19 cellular contexts compared by ENCODE assay signal in genomic region chr2:109719871-109720270, GRCh38.
"Had no signal": no experiment of that assay in that cellular context is flagged by ENCODE, and none has a peak within 500 bp of the region (broad histone marks: within the 10 kb centered on the region; RNA-seq: fewer than 3 reads in every experiment).

No MANE protein-coding gene starts in this region.

- H3K36me3 ChIP-seq: gastroesophageal sphincter, right lobe of liver, thyroid gland had no signal

- H3K4me3 ChIP-seq: coronary artery, gastroesophageal sphincter, right lobe of liver, thyroid gland had no signal

- ATAC-seq: activated CD8-positive, alpha-beta T cell treated with anti-CD3 and anti-CD28 coated beads for 36 hours; activated naive CD8-positive, alpha-beta T cell treated with anti-CD3 and anti-CD28 coated beads, Interleukin-2, amount 50 U/mL, for 24 hours; activated T-cell treated with anti-CD3 and anti-CD28 coated beads, Interleukin-2, amount 50 U/mL, for 4 hours; gastroesophageal sphincter; natural killer cell treated with Interleukin-12 subunit alpha and Interleukin-12 subunit beta and Interleukin-15 and Interleukin-18, amount 100 ng/mL, for 72 hours; right lobe of liver; SK-N-SH treated with all-trans-retinoic acid at 6 μM for 48 hours; stimulated activated naive B cell treated with anti-CD40 and anti-IgM and Interleukin-4, amounts not matched to agents 10 μg/mL and 1 μg/mL and 100 μg/mL, for 72 hours; T-cell had no signal

- DNase-seq: activated B cell treated with CpG ODN at 0.5 μM for 24 hours; activated CD4-positive, alpha-beta T cell treated with anti-CD3 and anti-CD28 coated beads for 4 hours; activated CD8-positive, alpha-beta T cell treated with anti-CD3 and anti-CD28 coated beads for 36 hours; activated effector memory CD4-positive, alpha-beta T cell treated with Interleukin-2 at 50 U/mL for 16 hours; activated naive CD4-positive, alpha-beta T cell treated with anti-CD3 and anti-CD28 coated beads, Interleukin-2, amount 10 ng/mL, durations not matched to agents 7 days and 5 days; activated naive CD8-positive, alpha-beta T cell treated with anti-CD3 and anti-CD28 coated beads, Interleukin-2, amount 50 U/mL, for 24 hours; activated T-cell treated with anti-CD3 and anti-CD28 coated beads, Interleukin-2, amount 50 U/mL, for 4 hours; anterior cingulate cortex; immature natural killer cell; kidney glomerular epithelial cell; mesendoderm; right lobe of liver; stimulated activated naive B cell treated with anti-CD40 and anti-IgM and Interleukin-4, amounts not matched to agents 10 μg/mL and 1 μg/mL and 100 μg/mL, for 72 hours; T-cell; thyroid gland had no signal

- H3K4me1 ChIP-seq: right lobe of liver, thyroid gland had no signal

- H3K27me3 ChIP-seq: gastroesophageal sphincter, right lobe of liver, thyroid gland had no signal

- H3K9me3 ChIP-seq: gastroesophageal sphincter, right lobe of liver, thyroid gland had no signal

- H3K27ac ChIP-seq: coronary artery, gastroesophageal sphincter, right lobe of liver, thyroid gland had no signal
